In genomic region chrX:7925867-7926472, GRCh38 we compare ENCODE assay signal across 8 cellular contexts. TPM values are rescaled to one million over a fixed set of nuclear protein-coding genes. Genes with fewer than 3 reads are reported as not detected.
DNase-seq lines count a peak whose midpoint lies in the region; ATAC-seq and TF ChIP-seq lines count a peak whose summit lies in the region.

No MANE protein-coding gene starts in this region.

- H3K27ac ChIP-seq in MM.1S (ENCODE audit: low read length): no peak overlapping the region

- no peaks in the 10 kb centered on the region for H3K9me3 ChIP-seq in MM.1S (replicated peaks; ENCODE audit: insufficient read depth, low read length)

- no peaks in the 10 kb centered on the region for H3K4me1 ChIP-seq in MM.1S (ENCODE audit: low read length)

- POLR2A ChIA-PET in T-cell (lab: Charles Lee): no interaction called here

- H3K36me3 ChIP-seq in MM.1S (replicated peaks; ENCODE audit: insufficient read depth, low read length): no peaks in the 10 kb centered on the region

- H2AFZ ChIP-seq in MM.1S (ENCODE audit: low read length): no peak overlapping the region

- CTCF ChIA-PET in T-cell (lab: Charles Lee): interaction anchor here in 1 of 2 donors (0.5 kb wide), 1 partner anchor 143 kb away, joined by 6 read pairs; no protein-coding TSS in a partner anchor

- peaks cover 22 to 30% (median 30%) of the 10 kb centered on the region in 3 donors for H3K4me1 Mint-ChIP-seq in T-cell

- peaks cover 4% of the 10 kb centered on the region for H3K36me3 Mint-ChIP-seq in T-cell

- H3K27me3 ChIP-seq in MM.1S (replicated peaks; ENCODE audit: insufficient read depth, low read length): no peaks in the 10 kb centered on the region

- no peak overlapping the region for H3K4me2 ChIP-seq in MM.1S (ENCODE audit: low read depth, low read length)

- H3K9me3 Mint-ChIP-seq in T-cell: no peaks in the 10 kb centered on the region

- H3F3A ChIP-seq in MM.1S (ENCODE audit: insufficient read depth, low read length): no peaks in the 10 kb centered on the region

- peak; percentile 68 for TF ChIP-seq CTCF in MM.1S (IDR thresholded peaks at IDR 0.05; ENCODE audit: low read length)

- H3K9me2 ChIP-seq in MM.1S (replicated peaks; ENCODE audit: insufficient read depth, low read length): no peaks in the 10 kb centered on the region

- ATAC-seq in GM21737 (IDR thresholded peaks at IDR 0.05; ENCODE audit: unreplicated experiment) (peak; percentile 31), T-cell (replicated peaks in 1 of 4) (peak in 3 of 4 experiments; percentile 34 to 47 (median 37)), HG03139 (IDR thresholded peaks at IDR 0.05; ENCODE audit: unreplicated experiment) (no peak)

- no peaks in the 10 kb centered on the region for H4K20me1 ChIP-seq in MM.1S (ENCODE audit: insufficient read depth, low read length)

- H3K27me3 Mint-ChIP-seq in T-cell: no peaks in the 10 kb centered on the region

- peak overlapping the region; percentile 53 to 94 (median 92) for H3K4me3 Mint-ChIP-seq in T-cell

- peak; percentile 41 for DNase-seq in DMS 273 treated with DMSO at 0.1 percent for 48 hours (lab: John Stamatoyannopoulos, UW)
- DNase-seq in MM.1S: peak; percentile 51
- peak; percentile 28 to 70 (median 46) for DNase-seq in T-cell
- DNase-seq in amygdala (lab: John Stamatoyannopoulos, UW): peak in 40 of 56 donors; percentile 0 to 70 (median 18)
- DNase-seq in hypothalamus (lab: John Stamatoyannopoulos, UW): peak in 36 of 51 donors; percentile 0 to 58 (median 20)
- peak; percentile 18 to 28 for DNase-seq in stimulated activated CD4-positive, alpha-beta T cell treated with anti-CD3 and anti-CD28 coated beads, Interleukin-12 subunit alpha, Interleukin-12 subunit beta, amount 100 ng/mL, for 24 hours (ENCODE audit: low read depth in 2 of 2)

- H3K9ac ChIP-seq in MM.1S (ENCODE audit: low read length): no peak overlapping the region

- no peaks in the 10 kb centered on the region for H3K79me2 ChIP-seq in MM.1S (ENCODE audit: low read length)

- peak overlapping the region; percentile 69 to 97 for H3K27ac Mint-ChIP-seq in T-cell

- H3K4me3 ChIP-seq in MM.1S (ENCODE audit: low read length): no peak overlapping the region

RNA-seq across cellular contexts. Expression of gene PNPLA4, which starts 1.2 kb away (rescaled TPM):
- total RNA-seq in T-cell: 1 to 10 TPM; 5.1 to 7.0 (median 6.2) TPM
